26 cellular contexts compared by ENCODE assay signal in genomic region chr11:29989181-29989580, GRCh38. TPM values are rescaled to one million over a fixed set of nuclear protein-coding genes. Genes with fewer than 3 reads are reported as not detected.
"Had no signal": no experiment of that assay in that cellular context is flagged by ENCODE, and none has a peak within 500 bp of the region (broad histone marks: within the 10 kb centered on the region; RNA-seq: fewer than 3 reads in every experiment).

No MANE protein-coding gene starts in this region.

- H3K27ac ChIP-seq: breast epithelium, heart right ventricle, left ventricle myocardium inferior, thoracic aorta, uterus had no signal

- H3K27me3 ChIP-seq: breast epithelium, heart right ventricle, uterus had no signal

- H3K36me3 ChIP-seq: breast epithelium, heart right ventricle, left ventricle myocardium inferior, thoracic aorta, uterus had no signal

- H3K4me3 ChIP-seq: breast epithelium, heart right ventricle, left ventricle myocardium inferior, lung, mucosa of descending colon, thoracic aorta, uterus had no signal

- H3K4me1 ChIP-seq: breast epithelium, uterus had no signal

- H3K9me3 ChIP-seq: breast epithelium, uterus had no signal

- DNase-seq: activated CD4-positive, alpha-beta T cell treated with anti-CD3 and anti-CD28 coated beads for 36 hours; activated CD4-positive, CD25-positive, alpha-beta regulatory T cell; activated CD8-positive, alpha-beta memory T cell treated with anti-CD3 and anti-CD28 coated beads, Interleukin-2, amount 10 ng/mL, durations not matched to agents 7 days and 5 days; activated CD8-positive, alpha-beta T cell treated with anti-CD3 and anti-CD28 coated beads, Interleukin-2, amount 10 ng/mL, durations not matched to agents 7 days and 5 days; activated naive CD4-positive, alpha-beta T cell; activated T-cell treated with anti-CD3 and anti-CD28 coated beads, Interleukin-2, amount 50 U/mL, for 72 hours; effector CD8-positive, alpha-beta T cell; foreskin melanocyte; heart right ventricle; left ventricle myocardium inferior; mucosa of descending colon; posterior cingulate gyrus; right cardiac atrium; stimulated activated CD4-positive, alpha-beta T cell treated with anti-CD3 and anti-CD28 coated beads, Interleukin-12 subunit alpha, Interleukin-12 subunit beta, amount 100 ng/mL, for 4 hours; stimulated activated CD4-positive, alpha-beta T cell treated with anti-CD3 and anti-CD28 coated beads, Interleukin-4, amount 100 ng/mL, for 1 hour; stimulated activated naive CD8-positive, alpha-beta T cell treated with anti-CD3 and anti-CD28 coated beads, Interleukin-15, Interleukin-2, amounts not matched to agents 100 U/mL and 50 U/mL, for 24 hours; T-helper 2 cell; trophoblast cell; uterus had no signal

RNA-seq across cellular contexts. Expression of gene KCNA4, which starts 27.6 kb away (rescaled TPM):
- total RNA-seq: activated CD4-positive, alpha-beta T cell treated with anti-CD3 and anti-CD28 coated beads for 36 hours; activated CD8-positive, alpha-beta memory T cell treated with anti-CD3 and anti-CD28 coated beads, Interleukin-2, amount 10 ng/mL, durations not matched to agents 7 days and 5 days; activated CD8-positive, alpha-beta T cell treated with anti-CD3 and anti-CD28 coated beads, Interleukin-2, amount 10 ng/mL, durations not matched to agents 7 days and 5 days; activated naive CD4-positive, alpha-beta T cell treated with anti-CD3 and anti-CD28 coated beads, Interleukin-2, amount 50 U/mL, for 72 hours; activated T-cell treated with anti-CD3 and anti-CD28 coated beads, Interleukin-2, amount 50 U/mL, for 72 hours; dermis microvascular lymphatic vessel endothelial cell; epithelial cell of proximal tubule; glomerular endothelial cell had no signal
